Comparison of ENCODE assay signal across 1 cellular context in the genomic region with DNA sequence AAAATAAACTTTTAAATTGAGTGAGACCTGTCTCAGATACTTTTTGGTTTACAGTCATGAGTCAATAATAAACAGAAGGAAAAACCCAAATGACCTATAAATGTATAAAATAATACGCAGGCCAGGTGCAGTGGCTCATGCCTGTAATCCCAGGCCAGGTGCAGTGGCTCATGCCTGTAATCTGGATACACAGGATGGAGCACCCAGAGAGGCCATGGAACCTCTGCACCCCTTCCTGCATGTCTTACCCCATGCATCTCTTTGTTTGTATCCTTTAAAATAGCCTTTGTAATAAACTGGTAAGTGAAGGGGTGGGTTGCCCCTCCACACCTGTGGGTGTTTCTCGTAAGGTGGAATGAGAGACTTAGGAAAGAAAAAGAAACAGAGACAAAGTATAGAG.
TF ChIP-seq lines count a peak whose summit lies in the region.

No MANE protein-coding gene starts in this region.

TF ChIP-seq in SK-N-SH treated with all-trans-retinoic acid at 6 μM for 48 hours, 23 proteins besides CTCF, POLR2A, EP300 and RAD21 (continued from another document):
- TF ChIP-seq, protein P1, sequence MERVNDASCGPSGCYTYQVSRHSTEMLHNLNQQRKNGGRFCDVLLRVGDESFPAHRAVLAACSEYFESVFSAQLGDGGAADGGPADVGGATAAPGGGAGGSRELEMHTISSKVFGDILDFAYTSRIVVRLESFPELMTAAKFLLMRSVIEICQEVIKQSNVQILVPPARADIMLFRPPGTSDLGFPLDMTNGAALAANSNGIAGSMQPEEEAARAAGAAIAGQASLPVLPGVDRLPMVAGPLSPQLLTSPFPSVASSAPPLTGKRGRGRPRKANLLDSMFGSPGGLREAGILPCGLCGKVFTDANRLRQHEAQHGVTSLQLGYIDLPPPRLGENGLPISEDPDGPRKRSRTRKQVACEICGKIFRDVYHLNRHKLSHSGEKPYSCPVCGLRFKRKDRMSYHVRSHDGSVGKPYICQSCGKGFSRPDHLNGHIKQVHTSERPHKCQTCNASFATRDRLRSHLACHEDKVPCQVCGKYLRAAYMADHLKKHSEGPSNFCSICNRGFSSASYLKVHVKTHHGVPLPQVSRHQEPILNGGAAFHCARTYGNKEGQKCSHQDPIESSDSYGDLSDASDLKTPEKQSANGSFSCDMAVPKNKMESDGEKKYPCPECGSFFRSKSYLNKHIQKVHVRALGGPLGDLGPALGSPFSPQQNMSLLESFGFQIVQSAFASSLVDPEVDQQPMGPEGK (CRISPR knock-in tag; IDR thresholded peaks at IDR 0.05; ENCODE audit: borderline replicate concordance), result no peak
- TF ChIP-seq OSR1 (CRISPR knock-in tag; IDR thresholded peaks at IDR 0.05) (no peak), ZNF8 (CRISPR knock-in tag; IDR thresholded peaks at IDR 0.05) (no peak), RARB (CRISPR knock-in tag; IDR thresholded peaks at IDR 0.05) (no peak), GLIS3 (CRISPR knock-in tag; IDR thresholded peaks at IDR 0.05) (no peak)
TF ChIP-seq in SK-N-SH treated with all-trans-retinoic acid at 6 μM for 48 hours: peak in this region for 0.
